Comparison of ENCODE assay signal across 1 cellular context in genomic region chr6:136783495-136784270, GRCh38.
TF ChIP-seq lines count a peak whose summit lies in the region.

No MANE protein-coding gene starts in this region.

TF ChIP-seq in GM12878, 131 proteins besides CTCF, POLR2A, EP300 and RAD21 (continued from another document and continues in another):
- TF ChIP-seq BCL3 (IDR thresholded peaks at IDR 0.05; ENCODE audit: borderline replicate concordance, insufficient read depth, low read depth, low read length, poor library complexity, severe bottlenecking): no peak
- TF ChIP-seq BHLHE40 (IDR thresholded peaks at IDR 0.05; ENCODE audit: borderline replicate concordance in 1 of 2, low read depth in 2 of 2, low read length in 1 of 2): 0 out of 4 replicates have a peak, but pooled peaks of 1 of the 2 experiments have one; percentile 6
- TF ChIP-seq REST (IDR thresholded peaks at IDR 0.05; ENCODE audit: low read depth, low read length): no peak
- 0 out of 2 replicates have a peak, but pooled peaks have one; percentile 21 for TF ChIP-seq MEF2A (IDR thresholded peaks at IDR 0.05; ENCODE audit: insufficient read depth, low read depth, low read length)
- TF ChIP-seq ETV6 (conservative IDR thresholded peaks at IDR 0.05 in 1 of 2, IDR thresholded peaks at IDR 0.05 in 1 of 2; ENCODE audit: borderline replicate concordance in 1 of 2, low read depth in 1 of 2): peak in 1 of 2 experiments; percentile 99; a peak in 2 of 4 replicates
- TF ChIP-seq ZZZ3 (IDR thresholded peaks at IDR 0.05; ENCODE audit: control insufficient read depth, insufficient read length, low read depth): no peak
- TF ChIP-seq BACH1 (IDR thresholded peaks at IDR 0.05; ENCODE audit: borderline replicate concordance): no peak
- TF ChIP-seq NFYA (IDR thresholded peaks at IDR 0.05; ENCODE audit: borderline replicate concordance, low read depth, low read length): no peak
- no peak for TF ChIP-seq HDAC2 (IDR thresholded peaks at IDR 0.05)
- no peak for TF ChIP-seq MAX (IDR thresholded peaks at IDR 0.05; ENCODE audit: low read depth, low read length)
- TF ChIP-seq NR2C2 (IDR thresholded peaks at IDR 0.05; ENCODE audit: borderline replicate concordance, control insufficient read depth, insufficient read length, low read depth): no peak
- TF ChIP-seq NFXL1 (IDR thresholded peaks at IDR 0.05; ENCODE audit: borderline replicate concordance): no peak
- TF ChIP-seq BRCA1 (IDR thresholded peaks at IDR 0.05; ENCODE audit: low read depth, low read length): no peak
- TF ChIP-seq CHD2 (IDR thresholded peaks at IDR 0.05; ENCODE audit: borderline replicate concordance, low read depth, low read length): no peak
- 0 out of 2 replicates have a peak, but pooled peaks have one; percentile 44 for TF ChIP-seq SIN3A (IDR thresholded peaks at IDR 0.05; ENCODE audit: low read depth, low read length)
- TF ChIP-seq USF1 (IDR thresholded peaks at IDR 0.05; ENCODE audit: borderline replicate concordance, extremely low read length, insufficient read depth, low read depth, low read length): no peak
- TF ChIP-seq RFX5 (IDR thresholded peaks at IDR 0.05; ENCODE audit: low read depth, low read length): no peak
- TF ChIP-seq HCFC1 (IDR thresholded peaks at IDR 0.05; ENCODE audit: low read length): no peak
- TF ChIP-seq CBX5 (IDR thresholded peaks at IDR 0.05; ENCODE audit: low read depth): 0 out of 2 replicates have a peak, but pooled peaks have one; percentile 18
- peak; percentile 63; the same call in 1 of the 2 replicates for TF ChIP-seq NFIC (IDR thresholded peaks at IDR 0.05; ENCODE audit: low read depth, low read length)
- no peak; the same call in 2 of the 3 replicates for TF ChIP-seq POU2F2 (IDR thresholded peaks at IDR 0.05; ENCODE audit: borderline replicate concordance, low read depth, low read length)
- peak; percentile 46; the same call in 1 of the 2 replicates for TF ChIP-seq RELB (IDR thresholded peaks at IDR 0.05; ENCODE audit: low read depth)
- no peak for TF ChIP-seq CREM (IDR thresholded peaks at IDR 0.05; ENCODE audit: low read depth)
- TF ChIP-seq DPF2 (IDR thresholded peaks at IDR 0.05): peak; percentile 80; the same call in 1 of the 2 replicates
- no peak for TF ChIP-seq KLF5 (IDR thresholded peaks at IDR 0.05; ENCODE audit: partially characterized antibody)
- no peak; the same call in 1 of the 2 replicates for TF ChIP-seq ZNF687 (IDR thresholded peaks at IDR 0.05)
- no peak for TF ChIP-seq TCF12 (IDR thresholded peaks at IDR 0.05; ENCODE audit: low read depth, low read length)
- peak; percentile 49; the same call in 1 of the 2 replicates for TF ChIP-seq CBFB (IDR thresholded peaks at IDR 0.05; ENCODE audit: low read depth)
- no peak for TF ChIP-seq IRF3 (IDR thresholded peaks at IDR 0.05)
- TF ChIP-seq ZBTB4 (CRISPR knock-in tag; IDR thresholded peaks at IDR 0.05): no peak
- no peak for TF ChIP-seq STAT3 (IDR thresholded peaks at IDR 0.05; ENCODE audit: low read depth, low read length)
- TF ChIP-seq ZNF24 (IDR thresholded peaks at IDR 0.05): no peak
- 0 out of 2 replicates have a peak, but pooled peaks have one; percentile 21 for TF ChIP-seq WRNIP1 (IDR thresholded peaks at IDR 0.05; ENCODE audit: borderline replicate concordance, low read depth, low read length)
- no peak for TF ChIP-seq ATF3 (IDR thresholded peaks at IDR 0.05; ENCODE audit: borderline replicate concordance, extremely low read depth, low read depth, low read length)
- TF ChIP-seq NKRF (conservative IDR thresholded peaks at IDR 0.05): no peak
- no peak for TF ChIP-seq SUZ12 (IDR thresholded peaks at IDR 0.05; ENCODE audit: unreplicated experiment)
- no peak for TF ChIP-seq SMC3 (IDR thresholded peaks at IDR 0.05; ENCODE audit: borderline replicate concordance, low read length)
- TF ChIP-seq POLR2AphosphoS5 (IDR thresholded peaks at IDR 0.05; ENCODE audit: low read length): peak; percentile 83
- TF ChIP-seq PML (IDR thresholded peaks at IDR 0.05; ENCODE audit: low read length): peak; percentile 54; the same call in 1 of the 2 replicates
- TF ChIP-seq LARP7 (IDR thresholded peaks at IDR 0.05): no peak
- TF ChIP-seq ZNF384 (IDR thresholded peaks at IDR 0.05; ENCODE audit: borderline replicate concordance, low read depth, low read length): no peak
- TF ChIP-seq NRF1 (conservative IDR thresholded peaks at IDR 0.05; ENCODE audit: low read depth, low read length): no peak
- no peak for TF ChIP-seq SRF (IDR thresholded peaks at IDR 0.05; ENCODE audit: low read depth in 2 of 2, low read length in 2 of 2)
- 0 out of 2 replicates have a peak, but pooled peaks have one; percentile 18 for TF ChIP-seq GABPA (IDR thresholded peaks at IDR 0.05; ENCODE audit: low read depth)
